Comparison of ENCODE assay signal across 2 cellular contexts in genomic region chr1:153547560-153548551, GRCh38.
TF ChIP-seq lines count a peak whose summit lies in the region.

No MANE protein-coding gene starts in this region.

TF ChIP-seq in SK-N-SH, 30 proteins besides CTCF, POLR2A, EP300 and RAD21 (continued from another document):
- TF ChIP-seq USF1 (IDR thresholded peaks at IDR 0.05; ENCODE audit: borderline replicate concordance, low read depth) (no peak), SIN3A (IDR thresholded peaks at IDR 0.05; ENCODE audit: borderline replicate concordance, low read depth, low read length) (no peak), TCF12 (IDR thresholded peaks at IDR 0.05) (no peak), RXRA (IDR thresholded peaks at IDR 0.05; ENCODE audit: borderline replicate concordance, low read depth) (no peak), GATA2 (CRISPR knock-in tag; IDR thresholded peaks at IDR 0.05) (no peak)

TF ChIP-seq in SK-N-SH treated with all-trans-retinoic acid at 6 μM for 48 hours, 23 proteins besides CTCF, POLR2A, EP300 and RAD21 (continued from another document):
- no peak for TF ChIP-seq PATZ1 (CRISPR knock-in tag; IDR thresholded peaks at IDR 0.05; ENCODE audit: borderline replicate concordance)
- no peak for TF ChIP-seq TOX (CRISPR knock-in tag; IDR thresholded peaks at IDR 0.05; ENCODE audit: borderline replicate concordance)
